ENCODE assay signal across 13 cellular contexts in the genomic region with DNA sequence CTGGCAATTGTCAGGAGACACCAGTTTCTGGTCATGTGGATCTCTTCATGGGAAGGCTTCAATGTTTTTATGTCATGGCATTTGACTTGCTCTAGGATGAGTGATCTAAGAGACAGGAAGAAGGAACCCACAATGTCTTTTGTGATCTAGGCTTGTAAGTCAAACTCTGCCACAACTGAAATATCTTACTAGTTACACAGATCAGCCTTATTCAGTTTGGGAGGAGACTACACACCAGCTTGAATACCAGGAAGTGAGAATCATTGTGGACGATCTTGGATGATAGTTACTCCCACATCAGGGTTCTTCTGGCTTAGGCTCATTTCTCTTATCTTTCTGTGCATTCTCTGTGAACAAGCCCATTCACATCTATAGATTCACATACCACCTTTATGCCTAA.
"Had no signal": no experiment of that assay in that cellular context is flagged by ENCODE, and none has a peak within 500 bp of the region (broad histone marks: within the 10 kb centered on the region; RNA-seq: fewer than 3 reads in every experiment).

No MANE protein-coding gene starts in this region.

- H3K9me3 ChIP-seq: body of pancreas, gastroesophageal sphincter, testis had no signal

- H3K36me3 ChIP-seq: gastroesophageal sphincter had no signal

- H3K27me3 ChIP-seq: body of pancreas, gastroesophageal sphincter, testis had no signal

- H3K27ac ChIP-seq: body of pancreas, gastroesophageal sphincter, parathyroid adenoma, testis had no signal

- H3K27ac Mint-ChIP-seq: dendritic cell treated with granulocyte-macrophage colony-stimulating factor and Interleukin-4, amounts not matched to agents 40 ng/mL and 50 ng/mL, for 4 days; effector memory CD8-positive, alpha-beta T cell; stimulated activated naive CD8-positive, alpha-beta T cell treated with anti-CD3 and anti-CD28 coated beads, Interleukin-15, Interleukin-2, amounts not matched to agents 100 ng/mL and 50 ng/mL, for 24 hours had no signal

- DNase-seq: activated effector memory CD4-positive, alpha-beta T cell treated with anti-CD3 and anti-CD28 coated beads, Interleukin-2, amount 50 U/mL, for 16 hours; amniotic stem cell; body of pancreas; effector memory CD8-positive, alpha-beta T cell; hypothalamus; kidney glomerular epithelial cell; stimulated activated CD4-positive, alpha-beta T cell treated with anti-CD3 and anti-CD28 coated beads, Interleukin-4, amount 100 ng/mL, for 1 hour; stimulated activated CD8-positive, alpha-beta memory T cell treated with anti-CD3 and anti-CD28 coated beads, Interleukin-4, amount 100 ng/mL, for 48 hours; testis had no signal

- H3K4me3 Mint-ChIP-seq: dendritic cell treated with granulocyte-macrophage colony-stimulating factor and Interleukin-4, amounts not matched to agents 40 ng/mL and 50 ng/mL, for 4 days; effector memory CD8-positive, alpha-beta T cell; stimulated activated naive CD8-positive, alpha-beta T cell treated with anti-CD3 and anti-CD28 coated beads, Interleukin-15, Interleukin-2, amounts not matched to agents 100 ng/mL and 50 ng/mL, for 24 hours had no signal

- H3K27me3 Mint-ChIP-seq: dendritic cell treated with granulocyte-macrophage colony-stimulating factor and Interleukin-4, amounts not matched to agents 40 ng/mL and 50 ng/mL, for 4 days; effector memory CD8-positive, alpha-beta T cell; stimulated activated naive CD8-positive, alpha-beta T cell treated with anti-CD3 and anti-CD28 coated beads, Interleukin-15, Interleukin-2, amounts not matched to agents 100 ng/mL and 50 ng/mL, for 24 hours had no signal

- H3K4me1 ChIP-seq: body of pancreas, gastroesophageal sphincter, parathyroid adenoma, testis had no signal

- ATAC-seq: body of pancreas; effector memory CD8-positive, alpha-beta T cell; gastroesophageal sphincter had no signal

- H3K4me3 ChIP-seq: body of pancreas, gastroesophageal sphincter, testis had no signal
